In genomic region chr6:81451787-81452186, GRCh38 we compare ENCODE assay signal across 9 cellular contexts.
DNase-seq lines count a peak whose midpoint lies in the region; ATAC-seq and TF ChIP-seq lines count a peak whose summit lies in the region.
"Had no signal": no experiment of that assay in that cellular context is flagged by ENCODE, and none has a peak within 500 bp of the region (broad histone marks: within the 10 kb centered on the region; RNA-seq: fewer than 3 reads in every experiment).

No MANE protein-coding gene starts in this region.

- H3K36me3 ChIP-seq in vagina (no peaks in the 10 kb centered on the region), HAP-1 (replicated peaks) (no peaks in the 10 kb centered on the region)
- H3K36me3 ChIP-seq: SJCRH30 had no signal

- H3K4me3 Mint-ChIP-seq in activated CD4-positive, alpha-beta T cell treated with anti-CD3 and anti-CD28 coated beads, Interleukin-2, amount 10 ng/mL, durations not matched to agents 24 days and 14 days = no peak overlapping the region

- ATAC-seq in GM18498 (IDR thresholded peaks at IDR 0.05; ENCODE audit: unreplicated experiment) = peak; percentile 96
- no peak for ATAC-seq in HG03135 (IDR thresholded peaks at IDR 0.05; ENCODE audit: unreplicated experiment)

- H3K36me3 Mint-ChIP-seq in activated CD4-positive, alpha-beta T cell treated with anti-CD3 and anti-CD28 coated beads, Interleukin-2, amount 10 ng/mL, durations not matched to agents 24 days and 14 days (ENCODE audit: low read depth) = no peaks in the 10 kb centered on the region

- no peaks in the 10 kb centered on the region for H3K4me1 Mint-ChIP-seq in activated CD4-positive, alpha-beta T cell treated with anti-CD3 and anti-CD28 coated beads, Interleukin-2, amount 10 ng/mL, durations not matched to agents 24 days and 14 days

- H3K4me1 ChIP-seq in vagina = no peaks in the 10 kb centered on the region
- no peaks in the 10 kb centered on the region for H3K4me1 ChIP-seq in HAP-1
- H3K4me1 ChIP-seq: SJCRH30 had no signal

- no peaks in the 10 kb centered on the region for H3K27me3 Mint-ChIP-seq in activated CD4-positive, alpha-beta T cell treated with anti-CD3 and anti-CD28 coated beads, Interleukin-2, amount 10 ng/mL, durations not matched to agents 24 days and 14 days

- H3K27ac ChIP-seq in vagina = no peak overlapping the region
- H3K27ac ChIP-seq: SJCRH30 had no signal

- H3K27me3 ChIP-seq in vagina = no peaks in the 10 kb centered on the region
- H3K27me3 ChIP-seq in HAP-1 (ENCODE audit: low read depth) = no peaks in the 10 kb centered on the region
- H3K27me3 ChIP-seq: SJCRH30 had no signal

- POLR2A ChIA-PET in HEK293T (lab: Yijun Ruan, JAX) = no interaction called here

- peak; percentile 6 for DNase-seq in HEK293T (ENCODE audit: extremely low spot score)
- peak; percentile 96 for DNase-seq in NCI-H460 (ENCODE audit: extremely low read depth, low read depth)
- DNase-seq in fibroblast of villous mesenchyme (ENCODE audit: low read depth) = peak; percentile 89
- no peak for DNase-seq in activated CD4-positive, alpha-beta T cell treated with anti-CD3 and anti-CD28 coated beads, Interleukin-2, amount 10 ng/mL, durations not matched to agents 24 days and 14 days
- DNase-seq in vagina (ENCODE audit: extremely low spot score in 2 of 2) = no peak
- DNase-seq in HAP-1 (ENCODE audit: low spot score in 2 of 2) = no peak

- H3K9me3 ChIP-seq in vagina (no peaks in the 10 kb centered on the region), HAP-1 (no peaks in the 10 kb centered on the region)
- H3K9me3 ChIP-seq: SJCRH30 had no signal

- no peak overlapping the region for H3K27ac Mint-ChIP-seq in activated CD4-positive, alpha-beta T cell treated with anti-CD3 and anti-CD28 coated beads, Interleukin-2, amount 10 ng/mL, durations not matched to agents 24 days and 14 days

- intact Hi-C loops in activated CD4-positive, alpha-beta T cell treated with anti-CD3 and anti-CD28 coated beads, Interleukin-2, amount 10 ng/mL, durations not matched to agents 24 days and 14 days (cut with micrococcal nuclease) = no loop called here
- intact Hi-C loops in vagina (cut with DNase I) = no loop called here

- H3K9me3 Mint-ChIP-seq in activated CD4-positive, alpha-beta T cell treated with anti-CD3 and anti-CD28 coated beads, Interleukin-2, amount 10 ng/mL, durations not matched to agents 24 days and 14 days = no peaks in the 10 kb centered on the region

- in situ Hi-C loops in HAP-1 (cut with MboI; ENCODE audit: low sequenced_read_pairs) = no loop called here

- H3K4me3 ChIP-seq in fibroblast of villous mesenchyme (ENCODE audit: low read depth, low read length) = no peak overlapping the region
- H3K4me3 ChIP-seq in vagina = no peak overlapping the region
- no peak overlapping the region for H3K4me3 ChIP-seq in HAP-1
- H3K4me3 ChIP-seq: SJCRH30 had no signal

- no peak for TF ChIP-seq POLR2A in vagina (IDR thresholded peaks at IDR 0.05)

- CTCF ChIA-PET in HEK293T (lab: Yijun Ruan, JAX) = no interaction called here

- TF ChIP-seq CTCF in fibroblast of villous mesenchyme (IDR thresholded peaks at IDR 0.05; ENCODE audit: insufficient read depth, low read depth, low read length) = no peak
- no peak for TF ChIP-seq CTCF in vagina (IDR thresholded peaks at IDR 0.05)

TF ChIP-seq in HEK293T, 16 proteins besides CTCF, POLR2A, EP300 and RAD21:
- no peak for TF ChIP-seq ARNT (IDR thresholded peaks at IDR 0.05)

Comparison
In these comparisons a context has a peak if more than half of its experiments do, and no peak if none do; other contexts are left out.
1. DNase-seq: peak in HEK293T (single experiment), NCI-H460 (single experiment) and fibroblast of villous mesenchyme (single experiment); none in activated CD4-positive, alpha-beta T cell treated with anti-CD3 and anti-CD28 coated beads, Interleukin-2, amount 10 ng/mL, durations not matched to agents 24 days and 14 days (single experiment), vagina (0 of 2) and HAP-1 (0 of 2).